In the genomic region with DNA sequence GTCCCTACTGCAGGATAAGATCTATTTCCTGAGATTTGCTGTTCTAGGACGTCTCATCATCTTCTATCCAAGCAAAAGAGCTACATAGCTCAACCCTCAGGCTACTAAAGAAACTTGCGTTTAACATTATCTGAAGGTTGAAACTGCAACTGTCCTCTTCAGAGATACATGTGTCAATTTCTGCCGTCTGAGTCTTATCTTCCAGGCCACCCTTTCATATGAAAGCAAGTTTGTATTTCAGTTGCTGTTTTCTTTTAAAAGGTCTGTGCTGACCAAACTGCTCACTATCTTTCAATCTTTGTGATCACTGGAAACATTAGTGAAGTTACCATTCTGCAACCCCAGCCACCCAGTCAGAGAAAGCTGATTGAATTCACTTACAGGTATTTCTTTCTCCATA, we compare ENCODE assay signal across 16 cellular contexts.
"Had no signal": no experiment of that assay in that cellular context is flagged by ENCODE, and none has a peak within 500 bp of the region (broad histone marks: within the 10 kb centered on the region; RNA-seq: fewer than 3 reads in every experiment).

No MANE protein-coding gene starts in this region.

- H3K9me3 ChIP-seq: gastrocnemius medialis, prostate gland had no signal

- H3K4me1 ChIP-seq: gastrocnemius medialis, prostate gland had no signal

- DNase-seq: activated CD4-positive, alpha-beta memory T cell treated with anti-CD3 and anti-CD28 coated beads, Interleukin-2, amount 10 ng/mL, durations not matched to agents 7 days and 5 days; activated CD4-positive, alpha-beta T cell treated with anti-CD3 and anti-CD28 coated beads for 4 hours; activated effector memory CD4-positive, alpha-beta T cell treated with anti-CD3 and anti-CD28 coated beads, Interleukin-2, amount 50 U/mL, for 16 hours; activated T-cell treated with anti-CD3 and anti-CD28 coated beads, Interleukin-2, amount 50 U/mL, for 4 hours; amniotic stem cell; caudate nucleus; erythroblast; gastrocnemius medialis; nephron progenitor cell; right cardiac atrium; stimulated activated CD4-positive, alpha-beta T cell treated with anti-CD3 and anti-CD28 coated beads, Interleukin-4, amount 100 ng/mL, for 24 hours; stimulated activated naive CD4-positive, alpha-beta T cell; substantia nigra had no signal

- ATAC-seq: activated T-cell treated with anti-CD3 and anti-CD28 coated beads, Interleukin-2, amount 50 U/mL, for 4 hours; gastrocnemius medialis; right cardiac atrium had no signal

- H3K4me3 ChIP-seq: gastrocnemius medialis, lung, prostate gland, skin epidermis had no signal

- H3K27ac ChIP-seq: gastrocnemius medialis, prostate gland, skin epidermis had no signal

- H3K36me3 ChIP-seq: gastrocnemius medialis, prostate gland had no signal

- H3K27me3 ChIP-seq: gastrocnemius medialis had no signal
